ENCODE assay signal across 1 cellular context in the genomic region with DNA sequence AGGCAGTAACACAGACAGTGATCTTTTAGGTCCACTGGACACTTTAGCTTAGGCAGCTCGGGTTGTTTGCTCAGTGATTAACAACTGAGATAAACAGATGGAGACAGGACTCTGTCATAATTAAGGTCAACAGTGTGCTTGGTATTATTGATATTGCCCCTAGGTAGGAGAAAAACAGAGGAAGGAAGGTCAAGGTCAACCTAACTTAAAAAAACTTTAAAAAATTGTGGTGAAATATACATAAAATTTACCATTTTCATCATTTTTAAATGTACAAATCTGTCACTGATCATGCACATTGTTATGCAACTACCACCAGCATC.
TF ChIP-seq lines count a peak whose summit lies in the region.

No MANE protein-coding gene starts in this region.

TF ChIP-seq in K562, 482 proteins besides CTCF, POLR2A, EP300 and RAD21 (continued from another document):
- TF ChIP-seq, protein P1, sequence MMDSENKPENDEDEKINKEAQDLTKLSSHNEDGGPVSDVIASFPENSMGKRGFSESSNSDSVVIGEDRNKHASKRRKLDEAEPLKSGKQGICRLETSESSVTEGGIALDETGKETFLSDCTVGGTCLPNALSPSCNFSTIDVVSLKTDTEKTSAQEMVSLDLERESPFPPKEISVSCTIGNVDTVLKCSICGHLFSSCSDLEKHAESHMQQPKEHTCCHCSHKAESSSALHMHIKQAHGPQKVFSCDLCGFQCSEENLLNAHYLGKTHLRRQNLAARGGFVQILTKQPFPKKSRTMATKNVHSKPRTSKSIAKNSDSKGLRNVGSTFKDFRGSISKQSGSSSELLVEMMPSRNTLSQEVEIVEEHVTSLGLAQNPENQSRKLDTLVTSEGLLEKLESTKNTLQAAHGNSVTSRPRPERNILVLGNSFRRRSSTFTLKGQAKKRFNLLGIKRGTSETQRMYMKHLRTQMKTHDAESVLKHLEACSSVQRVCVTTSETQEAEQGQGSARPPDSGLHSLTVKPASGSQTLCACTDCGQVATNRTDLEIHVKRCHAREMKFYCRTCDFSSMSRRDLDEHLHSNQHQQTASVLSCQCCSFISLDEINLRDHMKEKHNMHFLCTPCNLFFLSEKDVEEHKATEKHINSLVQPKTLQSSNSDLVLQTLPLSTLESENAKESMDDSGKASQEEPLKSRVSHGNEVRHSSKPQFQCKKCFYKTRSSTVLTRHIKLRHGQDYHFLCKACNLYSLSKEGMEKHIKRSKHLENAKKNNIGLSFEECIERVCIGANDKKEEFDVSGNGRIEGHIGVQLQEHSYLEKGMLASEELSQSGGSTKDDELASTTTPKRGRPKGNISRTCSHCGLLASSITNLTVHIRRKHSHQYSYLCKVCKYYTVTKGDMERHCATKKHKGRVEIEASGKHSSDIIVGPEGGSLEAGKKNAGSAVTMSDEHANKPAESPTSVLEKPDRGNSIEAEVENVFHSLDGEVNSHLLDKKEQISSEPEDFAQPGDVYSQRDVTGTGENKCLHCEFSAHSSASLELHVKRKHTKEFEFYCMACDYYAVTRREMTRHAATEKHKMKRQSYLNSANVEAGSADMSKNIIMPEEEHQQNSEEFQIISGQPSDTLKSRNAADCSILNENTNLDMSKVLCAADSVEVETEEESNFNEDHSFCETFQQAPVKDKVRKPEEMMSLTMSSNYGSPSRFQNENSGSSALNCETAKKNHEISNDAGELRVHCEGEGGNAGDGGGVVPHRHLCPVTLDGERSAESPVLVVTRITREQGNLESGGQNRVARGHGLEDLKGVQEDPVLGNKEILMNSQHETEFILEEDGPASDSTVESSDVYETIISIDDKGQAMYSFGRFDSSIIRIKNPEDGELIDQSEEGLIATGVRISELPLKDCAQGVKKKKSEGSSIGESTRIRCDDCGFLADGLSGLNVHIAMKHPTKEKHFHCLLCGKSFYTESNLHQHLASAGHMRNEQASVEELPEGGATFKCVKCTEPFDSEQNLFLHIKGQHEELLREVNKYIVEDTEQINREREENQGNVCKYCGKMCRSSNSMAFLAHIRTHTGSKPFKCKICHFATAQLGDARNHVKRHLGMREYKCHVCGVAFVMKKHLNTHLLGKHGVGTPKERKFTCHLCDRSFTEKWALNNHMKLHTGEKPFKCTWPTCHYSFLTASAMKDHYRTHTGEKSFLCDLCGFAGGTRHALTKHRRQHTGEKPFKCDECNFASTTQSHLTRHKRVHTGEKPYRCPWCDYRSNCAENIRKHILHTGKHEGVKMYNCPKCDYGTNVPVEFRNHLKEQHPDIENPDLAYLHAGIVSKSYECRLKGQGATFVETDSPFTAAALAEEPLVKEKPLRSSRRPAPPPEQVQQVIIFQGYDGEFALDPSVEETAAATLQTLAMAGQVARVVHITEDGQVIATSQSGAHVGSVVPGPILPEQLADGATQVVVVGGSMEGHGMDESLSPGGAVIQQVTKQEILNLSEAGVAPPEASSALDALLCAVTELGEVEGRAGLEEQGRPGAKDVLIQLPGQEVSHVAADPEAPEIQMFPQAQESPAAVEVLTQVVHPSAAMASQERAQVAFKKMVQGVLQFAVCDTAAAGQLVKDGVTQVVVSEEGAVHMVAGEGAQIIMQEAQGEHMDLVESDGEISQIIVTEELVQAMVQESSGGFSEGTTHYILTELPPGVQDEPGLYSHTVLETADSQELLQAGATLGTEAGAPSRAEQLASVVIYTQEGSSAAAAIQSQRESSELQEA (IDR thresholded peaks at IDR 0.05; ENCODE audit: low read depth) = no peak
- no peak for TF ChIP-seq ARID2 (IDR thresholded peaks at IDR 0.05)
- TF ChIP-seq NELFE (IDR thresholded peaks at IDR 0.05; ENCODE audit: insufficient read depth, insufficient read length) = no peak
- peak; percentile 38; the same call in 1 of the 2 replicates for TF ChIP-seq GATA2 (CRISPR knock-in tag; IDR thresholded peaks at IDR 0.05)
- TF ChIP-seq CTBP1 (IDR thresholded peaks at IDR 0.05; ENCODE audit: borderline replicate concordance) = peak; percentile 75
- TF ChIP-seq CREM (IDR thresholded peaks at IDR 0.05; ENCODE audit: low read depth) = peak; percentile 50
- TF ChIP-seq, protein P2, sequence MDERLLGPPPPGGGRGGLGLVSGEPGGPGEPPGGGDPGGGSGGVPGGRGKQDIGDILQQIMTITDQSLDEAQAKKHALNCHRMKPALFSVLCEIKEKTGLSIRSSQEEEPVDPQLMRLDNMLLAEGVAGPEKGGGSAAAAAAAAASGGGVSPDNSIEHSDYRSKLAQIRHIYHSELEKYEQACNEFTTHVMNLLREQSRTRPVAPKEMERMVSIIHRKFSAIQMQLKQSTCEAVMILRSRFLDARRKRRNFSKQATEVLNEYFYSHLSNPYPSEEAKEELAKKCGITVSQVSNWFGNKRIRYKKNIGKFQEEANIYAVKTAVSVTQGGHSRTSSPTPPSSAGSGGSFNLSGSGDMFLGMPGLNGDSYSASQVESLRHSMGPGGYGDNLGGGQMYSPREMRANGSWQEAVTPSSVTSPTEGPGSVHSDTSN (CRISPR knock-in tag; IDR thresholded peaks at IDR 0.05; ENCODE audit: low read depth) = no peak
- TF ChIP-seq, protein P2 (tag; conservative IDR thresholded peaks at IDR 0.05; ENCODE audit: low read depth) = peak; percentile 70; the same call in 1 of the 2 replicates
- TF ChIP-seq SOX6 (IDR thresholded peaks at IDR 0.05) = peak; percentile 83
- TF ChIP-seq SMARCC2 (IDR thresholded peaks at IDR 0.05; ENCODE audit: low read depth) = peak; percentile 70
- TF ChIP-seq MTA3 (IDR thresholded peaks at IDR 0.05; ENCODE audit: borderline replicate concordance) = 0 out of 2 replicates have a peak, but pooled peaks have one; percentile 18
- TF ChIP-seq PREB (CRISPR knock-in tag; IDR thresholded peaks at IDR 0.05) = no peak
- TF ChIP-seq FOXA3 (CRISPR knock-in tag; conservative IDR thresholded peaks at IDR 0.05 in 1 of 2, IDR thresholded peaks at IDR 0.05 in 1 of 2) = peak; percentile 99 to 100
- no peak for TF ChIP-seq SNIP1 (IDR thresholded peaks at IDR 0.05; ENCODE audit: low read depth)
- TF ChIP-seq CEBPB (tag; IDR thresholded peaks at IDR 0.05) = peak; percentile 81
- peak; percentile 50; the same call in 1 of the 2 replicates for TF ChIP-seq JUND (IDR thresholded peaks at IDR 0.05; ENCODE audit: borderline replicate concordance, low read depth, low read length)
- no peak; the same call in 2 of the 3 replicates for TF ChIP-seq JUND (tag; IDR thresholded peaks at IDR 0.05; ENCODE audit: borderline replicate concordance, low read depth, low read length)
- TF ChIP-seq NCOR1 (IDR thresholded peaks at IDR 0.05) = peak; percentile 32; the same call in 1 of the 2 replicates
- TF ChIP-seq PKNOX1 (IDR thresholded peaks at IDR 0.05) = peak; percentile 59
- TF ChIP-seq ZNF695 (CRISPR knock-in tag; IDR thresholded peaks at IDR 0.05) = no peak
- TF ChIP-seq ZEB2 (IDR thresholded peaks at IDR 0.05) = peak; percentile 55; the same call in 1 of the 2 replicates
- peak; percentile 81 for TF ChIP-seq DPF2 (IDR thresholded peaks at IDR 0.05)
- TF ChIP-seq RCOR1 (IDR thresholded peaks at IDR 0.05; ENCODE audit: borderline replicate concordance in 1 of 2, low read depth in 2 of 2, low read length in 2 of 2) = peak in 1 of 2 experiments; percentile 66; a peak in 1 of 4 replicates
- TF ChIP-seq PTTG1 (tag; IDR thresholded peaks at IDR 0.05; ENCODE audit: low read depth) = no peak
- peak; percentile 94 for TF ChIP-seq FOXA1 (IDR thresholded peaks at IDR 0.05; ENCODE audit: borderline replicate concordance)
- TF ChIP-seq SMARCA4 (IDR thresholded peaks at IDR 0.05) = peak; percentile 76
- no peak for TF ChIP-seq NR3C1 (CRISPR knock-in tag; IDR thresholded peaks at IDR 0.05)
